15 cellular contexts compared by ENCODE assay signal in genomic region chr12:65879878-65880277, GRCh38. TPM values are rescaled to one million over a fixed set of nuclear protein-coding genes. Genes with fewer than 3 reads are reported as not detected.
DNase-seq lines count a peak whose midpoint lies in the region; ATAC-seq and TF ChIP-seq lines count a peak whose summit lies in the region.
"Had no signal": no experiment of that assay in that cellular context is flagged by ENCODE, and none has a peak within 500 bp of the region (broad histone marks: within the 10 kb centered on the region; RNA-seq: fewer than 3 reads in every experiment).

No MANE protein-coding gene starts in this region.

- POLR2A ChIA-PET in MCF 10A (lab: Yijun Ruan, JAX): interaction anchor here (1.1 to 2.3 kb wide), 5 partner anchors 9 to 68 kb away, joined by 3 to 10 read pairs (median 4); no protein-coding TSS in a partner anchor

- H3K27ac Mint-ChIP-seq in MCF 10A (ENCODE audit: low read depth, unreplicated experiment): peak overlapping the region; percentile 54
- H3K27ac Mint-ChIP-seq in stimulated activated effector memory CD8-positive, alpha-beta T cell treated with anti-CD3 and anti-CD28 coated beads, Interleukin-12 subunit alpha, Interleukin-12 subunit beta, amount 100 ng/mL, for 72 hours: no peak overlapping the region

- TF ChIP-seq RAD21 in Ishikawa (IDR thresholded peaks at IDR 0.05; ENCODE audit: low read depth): no peak

- peak; percentile 82 for TF ChIP-seq EP300 in Ishikawa (IDR thresholded peaks at IDR 0.05; ENCODE audit: borderline replicate concordance)

- TF ChIP-seq CTCF in AG09309 (IDR thresholded peaks at IDR 0.05; ENCODE audit: control insufficient read depth, insufficient read depth, low read depth, low read length, missing control alignments): no peak
- TF ChIP-seq CTCF in MCF 10A (IDR thresholded peaks at IDR 0.05; ENCODE audit: unreplicated experiment): no peak
- TF ChIP-seq CTCF in left lung (IDR thresholded peaks at IDR 0.05): no peak
- TF ChIP-seq CTCF in thyroid gland (IDR thresholded peaks at IDR 0.05): no peak

- peaks cover 50% of the 10 kb centered on the region for H3K4me1 Mint-ChIP-seq in MCF 10A (ENCODE audit: insufficient read depth, unreplicated experiment)
- no peaks in the 10 kb centered on the region for H3K4me1 Mint-ChIP-seq in stimulated activated effector memory CD8-positive, alpha-beta T cell treated with anti-CD3 and anti-CD28 coated beads, Interleukin-12 subunit alpha, Interleukin-12 subunit beta, amount 100 ng/mL, for 72 hours

- H3K4me3 ChIP-seq in AG09309 (ENCODE audit: control insufficient read depth, low read depth, low read length) (no peak overlapping the region), left lung (no peak overlapping the region), thyroid gland (replicated peaks in 1 of 3) (no peak overlapping the region)

- TF ChIP-seq POLR2A in thyroid gland (IDR thresholded peaks at IDR 0.05): no peak

- no peaks in the 10 kb centered on the region for H3K27me3 Mint-ChIP-seq in MCF 10A (ENCODE audit: insufficient read depth, unreplicated experiment)

- CTCF ChIA-PET in MCF 10A (lab: Yijun Ruan, JAX): interaction anchor here (0.9 to 5.5 kb wide), 4 partner anchors 12 to 277 kb away, joined by 3 to 38 read pairs (median 3); no protein-coding TSS in a partner anchor

- ATAC-seq in left lung: peak; percentile 11
- no peak for ATAC-seq in stimulated activated effector memory CD8-positive, alpha-beta T cell treated with anti-CD3 and anti-CD28 coated beads, Interleukin-12 subunit alpha, Interleukin-12 subunit beta, amount 100 ng/mL, for 72 hours

- H3K9me3 ChIP-seq in left lung (no peaks in the 10 kb centered on the region), thyroid gland (no peaks in the 10 kb centered on the region)
- H3K9me3 ChIP-seq: tibial nerve had no signal

- intact Hi-C loops in MCF 10A (cut with micrococcal nuclease): loop anchor here (2.0 to 5.0 kb wide), 6 partner anchors 55 to 573 kb away; partner anchors contain the start of gene HMGA2
- intact Hi-C loops in left lung (cut with DNase I): no loop called here
- intact Hi-C loops in thyroid gland (cut with DNase I): loop anchor here (10.0 kb wide), 1 partner anchor 275 kb away; no protein-coding TSS in a partner anchor

- no TSS peak for BruUV-seq in MCF 10A (replicated peaks; lab: Mats Ljungman, UMichigan)

- H3K4me3 Mint-ChIP-seq in MCF 10A (ENCODE audit: unreplicated experiment): peak overlapping the region; percentile 58
- H3K4me3 Mint-ChIP-seq in stimulated activated effector memory CD8-positive, alpha-beta T cell treated with anti-CD3 and anti-CD28 coated beads, Interleukin-12 subunit alpha, Interleukin-12 subunit beta, amount 100 ng/mL, for 72 hours: no peak overlapping the region

- H3K27me3 ChIP-seq in left lung: peaks cover 0 to 34% of the 10 kb centered on the region in 2 donors
- H3K27me3 ChIP-seq in thyroid gland: no peaks in the 10 kb centered on the region
- H3K27me3 ChIP-seq: tibial nerve had no signal

- no peak overlapping the region for H3K27ac ChIP-seq in left lung
- peak overlapping the region in 1 of 3 donors; percentile 12 for H3K27ac ChIP-seq in thyroid gland
- no peak overlapping the region for H3K27ac ChIP-seq in caudate nucleus (ENCODE audit: low read depth, low read length)

- peaks cover 55% of the 10 kb centered on the region for H3K36me3 Mint-ChIP-seq in MCF 10A (ENCODE audit: insufficient read depth, unreplicated experiment)
- H3K36me3 Mint-ChIP-seq in stimulated activated effector memory CD8-positive, alpha-beta T cell treated with anti-CD3 and anti-CD28 coated beads, Interleukin-12 subunit alpha, Interleukin-12 subunit beta, amount 100 ng/mL, for 72 hours: no peaks in the 10 kb centered on the region

- no peaks in the 10 kb centered on the region for H3K9me3 Mint-ChIP-seq in MCF 10A (ENCODE audit: unreplicated experiment)
- H3K9me3 Mint-ChIP-seq in stimulated activated effector memory CD8-positive, alpha-beta T cell treated with anti-CD3 and anti-CD28 coated beads, Interleukin-12 subunit alpha, Interleukin-12 subunit beta, amount 100 ng/mL, for 72 hours: no peaks in the 10 kb centered on the region

- H3K36me3 ChIP-seq in left lung: no peaks in the 10 kb centered on the region
- no peaks in the 10 kb centered on the region for H3K36me3 ChIP-seq in thyroid gland
- H3K36me3 ChIP-seq: tibial nerve had no signal

- 8% methylated on average over 3 of the region's 3 CpGs for WGBS in thyroid gland, 2 donors

- H3K4me1 ChIP-seq in left lung (peaks cover 0 to 41% of the 10 kb centered on the region in 2 donors), thyroid gland (peaks cover 40 to 62% of the 10 kb centered on the region in 2 donors)

- DNase-seq in AG09309 (ENCODE audit: low read depth) (peak; percentile 94), MCF 10A (ENCODE audit: unreplicated experiment) (peak; percentile 68), left lung (no peak), thyroid gland (no peak), caudate nucleus (lab: John Stamatoyannopoulos, UW) (no peak)
- no peak for DNase-seq in effector CD8-positive, alpha-beta T cell (lab: John Stamatoyannopoulos, UW)
- no peak for DNase-seq in stimulated activated effector memory CD8-positive, alpha-beta T cell treated with anti-CD3 and anti-CD28 coated beads, Interleukin-12 subunit alpha, Interleukin-12 subunit beta, amount 100 ng/mL, for 72 hours (ENCODE audit: low spot score in 2 of 2)
- DNase-seq: activated CD4-positive, alpha-beta T cell treated with anti-CD3 and anti-CD28 coated beads, Interleukin-2, amount 50 U/mL, for 4 hours; activated naive CD4-positive, alpha-beta T cell treated with Interleukin-2 at 50 U/mL for 16 hours; C1 segment of cervical spinal cord; kidney; NCI-H446; occipital lobe had no signal

TF ChIP-seq in Ishikawa, 13 proteins besides CTCF, POLR2A, EP300 and RAD21:
- no peak for TF ChIP-seq TAF1 (IDR thresholded peaks at IDR 0.05; ENCODE audit: low read depth)
- TF ChIP-seq TCF12 (IDR thresholded peaks at IDR 0.05; ENCODE audit: low read depth): peak; percentile 56
- TF ChIP-seq CREB1 (IDR thresholded peaks at IDR 0.05; ENCODE audit: low read depth): 0 out of 2 replicates have a peak, but pooled peaks have one; percentile 4
- TF ChIP-seq NFIC (IDR thresholded peaks at IDR 0.05): peak; percentile 78
- TF ChIP-seq, protein P1, sequence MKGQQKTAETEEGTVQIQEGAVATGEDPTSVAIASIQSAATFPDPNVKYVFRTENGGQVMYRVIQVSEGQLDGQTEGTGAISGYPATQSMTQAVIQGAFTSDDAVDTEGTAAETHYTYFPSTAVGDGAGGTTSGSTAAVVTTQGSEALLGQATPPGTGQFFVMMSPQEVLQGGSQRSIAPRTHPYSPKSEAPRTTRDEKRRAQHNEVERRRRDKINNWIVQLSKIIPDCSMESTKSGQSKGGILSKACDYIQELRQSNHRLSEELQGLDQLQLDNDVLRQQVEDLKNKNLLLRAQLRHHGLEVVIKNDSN (IDR thresholded peaks at IDR 0.05): no peak
- peak; percentile 81 for TF ChIP-seq TEAD4 (IDR thresholded peaks at IDR 0.05)
- TF ChIP-seq REST (IDR thresholded peaks at IDR 0.05; ENCODE audit: low read depth): no peak
- peak; percentile 2; the same call in 1 of the 2 replicates for TF ChIP-seq CEBPB (IDR thresholded peaks at IDR 0.05)
- peak; percentile 52; the same call in 1 of the 2 replicates for TF ChIP-seq FOXM1 (IDR thresholded peaks at IDR 0.05; ENCODE audit: borderline replicate concordance, low read depth)
- no peak for TF ChIP-seq YY1 (IDR thresholded peaks at IDR 0.05; ENCODE audit: low read depth)
- no peak for TF ChIP-seq EGR1 (IDR thresholded peaks at IDR 0.05)
- TF ChIP-seq, protein P2, sequence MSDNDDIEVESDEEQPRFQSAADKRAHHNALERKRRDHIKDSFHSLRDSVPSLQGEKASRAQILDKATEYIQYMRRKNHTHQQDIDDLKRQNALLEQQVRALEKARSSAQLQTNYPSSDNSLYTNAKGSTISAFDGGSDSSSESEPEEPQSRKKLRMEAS (IDR thresholded peaks at IDR 0.05): no peak
- TF ChIP-seq ZBTB7A (IDR thresholded peaks at IDR 0.05; ENCODE audit: low read depth): no peak
TF ChIP-seq in Ishikawa: peak in this region for 6.

RNA-seq across cellular contexts. Expression of gene HMGA2, which starts 55.6 kb away (rescaled TPM):
- total RNA-seq in MCF 10A (2022): 78.2 and 80.0 TPM in 2 replicates
- under 1 TPM; 0.09 to 0.10 TPM for total RNA-seq in left lung
- total RNA-seq in thyroid gland: under 1 TPM; 0.22 to 0.83 (median 0.42) TPM

Comparison
In these comparisons a context has a peak if more than half of its experiments do, and no peak if none do; other contexts are left out.
1. DNase-seq: peak in AG09309 (single experiment) and MCF 10A (single experiment); none in left lung (0 of 2), effector CD8-positive, alpha-beta T cell (single experiment), thyroid gland (0 of 2), caudate nucleus (0 of 61) and stimulated activated effector memory CD8-positive, alpha-beta T cell treated with anti-CD3 and anti-CD28 coated beads, Interleukin-12 subunit alpha, Interleukin-12 subunit beta, amount 100 ng/mL, for 72 hours (0 of 2).
2. RNA of gene HMGA2, which starts 55.6 kb away (total RNA-seq): 78.2 to 80.0 TPM in MCF 10A; 0.22 to 0.83 TPM in thyroid gland and 0.09 to 0.10 TPM in left lung; every median in the first group is over 10 times any median in the second.
3. intact Hi-C loops: an anchor here in MCF 10A (2.0 to 5.0 kb wide) and thyroid gland (10.0 kb wide); none called in left lung.